In genomic region chr2:27051902-27052645, GRCh38 we compare ENCODE assay signal across 1 cellular context.
TF ChIP-seq lines count a peak whose summit lies in the region.

No MANE protein-coding gene starts in this region.

TF ChIP-seq in HepG2, 621 proteins besides CTCF, POLR2A, EP300 and RAD21 (continued from another document and continues in another):
- TF ChIP-seq MLXIP (CRISPR knock-in tag; IDR thresholded peaks at IDR 0.05; ENCODE audit: borderline replicate concordance) = no peak
- TF ChIP-seq PCBP1 (IDR thresholded peaks at IDR 0.05; ENCODE audit: borderline replicate concordance, low read depth, low read length) = 0 out of 2 replicates have a peak, but pooled peaks have one; percentile 5
- no peak for TF ChIP-seq ZFP37 (CRISPR knock-in tag; IDR thresholded peaks at IDR 0.05; ENCODE audit: borderline replicate concordance)
- TF ChIP-seq SOX13 (IDR thresholded peaks at IDR 0.05) = no peak
- TF ChIP-seq SOX13 (CRISPR knock-in tag; conservative IDR thresholded peaks at IDR 0.05 in 1 of 2, IDR thresholded peaks at IDR 0.05 in 1 of 2) = no peak
- 0 out of 2 replicates have a peak, but pooled peaks have one; percentile 69 for TF ChIP-seq ZNF850 (CRISPR knock-in tag; conservative IDR thresholded peaks at IDR 0.05)
- TF ChIP-seq ZBTB49 (CRISPR knock-in tag; IDR thresholded peaks at IDR 0.05; ENCODE audit: borderline replicate concordance) = no peak
- TF ChIP-seq TEF (CRISPR knock-in tag; IDR thresholded peaks at IDR 0.05) = no peak
- TF ChIP-seq KDM5A (IDR thresholded peaks at IDR 0.05; ENCODE audit: borderline replicate concordance, low read length) = peak; percentile 88
- no peak for TF ChIP-seq TMF1 (CRISPR knock-in tag; IDR thresholded peaks at IDR 0.05; ENCODE audit: low read depth)
- no peak for TF ChIP-seq TRIM24 (CRISPR knock-in tag; IDR thresholded peaks at IDR 0.05)
- TF ChIP-seq ZFY (CRISPR knock-in tag; IDR thresholded peaks at IDR 0.05) = no peak
- TF ChIP-seq MIER3 (CRISPR knock-in tag; IDR thresholded peaks at IDR 0.05; ENCODE audit: borderline replicate concordance) = no peak
- TF ChIP-seq ZNF136 (CRISPR knock-in tag; IDR thresholded peaks at IDR 0.05; ENCODE audit: low read depth) = no peak
- no peak for TF ChIP-seq LBX2 (CRISPR knock-in tag; IDR thresholded peaks at IDR 0.05; ENCODE audit: borderline replicate concordance)
- TF ChIP-seq ASH2L (IDR thresholded peaks at IDR 0.05; ENCODE audit: insufficient read length, low read depth, low read length) = no peak
- TF ChIP-seq REPIN1 (CRISPR knock-in tag; IDR thresholded peaks at IDR 0.05; ENCODE audit: borderline replicate concordance, low read depth) = no peak
- no peak for TF ChIP-seq GLMP (CRISPR knock-in tag; IDR thresholded peaks at IDR 0.05; ENCODE audit: borderline replicate concordance)
- TF ChIP-seq CREBL2 (CRISPR knock-in tag; IDR thresholded peaks at IDR 0.05; ENCODE audit: borderline replicate concordance) = no peak
- peak; percentile 87 for TF ChIP-seq AGO2 (optimal IDR thresholded peaks at IDR 0.05; ENCODE audit: low read depth, low read length)
- TF ChIP-seq ZBTB20 (CRISPR knock-in tag; IDR thresholded peaks at IDR 0.05; ENCODE audit: borderline replicate concordance, low read depth) = no peak
- no peak for TF ChIP-seq ARID2 (CRISPR knock-in tag; IDR thresholded peaks at IDR 0.05; ENCODE audit: borderline replicate concordance)
- no peak for TF ChIP-seq ZC3H13 (CRISPR knock-in tag; IDR thresholded peaks at IDR 0.05)
- TF ChIP-seq CENPBD1 (CRISPR knock-in tag; IDR thresholded peaks at IDR 0.05; ENCODE audit: borderline replicate concordance, low read depth) = no peak
- 0 out of 2 replicates have a peak, but pooled peaks have one; percentile 47 for TF ChIP-seq ZNF253 (CRISPR knock-in tag; IDR thresholded peaks at IDR 0.05; ENCODE audit: borderline replicate concordance)
- TF ChIP-seq ZNF619 (CRISPR knock-in tag; IDR thresholded peaks at IDR 0.05) = no peak
- TF ChIP-seq ZNF335 (CRISPR knock-in tag; IDR thresholded peaks at IDR 0.05) = no peak
- no peak for TF ChIP-seq NFYB (CRISPR knock-in tag; IDR thresholded peaks at IDR 0.05)
- TF ChIP-seq ZNF431 (CRISPR knock-in tag; IDR thresholded peaks at IDR 0.05; ENCODE audit: borderline replicate concordance, low read depth) = no peak
- TF ChIP-seq RBAK (CRISPR knock-in tag; IDR thresholded peaks at IDR 0.05) = no peak
- TF ChIP-seq MAZ (IDR thresholded peaks at IDR 0.05; ENCODE audit: borderline replicate concordance, low read depth, low read length) = no peak
- no peak for TF ChIP-seq MAZ (CRISPR knock-in tag; IDR thresholded peaks at IDR 0.05; ENCODE audit: low read depth)
- no peak for TF ChIP-seq GPN1 (CRISPR knock-in tag; IDR thresholded peaks at IDR 0.05; ENCODE audit: borderline replicate concordance)
- TF ChIP-seq TCF7L2 (IDR thresholded peaks at IDR 0.05; ENCODE audit: low read depth, low read length) = no peak
- peak; percentile 60; the same call in 1 of the 2 replicates for TF ChIP-seq ZBTB7A (CRISPR knock-in tag; IDR thresholded peaks at IDR 0.05)
- 0 out of 2 replicates have a peak, but pooled peaks have one; percentile 1 for TF ChIP-seq THAP9 (CRISPR knock-in tag; IDR thresholded peaks at IDR 0.05; ENCODE audit: borderline replicate concordance)
- TF ChIP-seq ZNF484 (CRISPR knock-in tag; IDR thresholded peaks at IDR 0.05; ENCODE audit: borderline replicate concordance, low read depth) = no peak
- no peak for TF ChIP-seq ZNF276 (CRISPR knock-in tag; IDR thresholded peaks at IDR 0.05; ENCODE audit: low read depth)
- TF ChIP-seq ZMYM3 (CRISPR knock-in tag; IDR thresholded peaks at IDR 0.05) = no peak
- TF ChIP-seq NR2F2 (IDR thresholded peaks at IDR 0.05; ENCODE audit: borderline replicate concordance, low read depth) = no peak
- no peak for TF ChIP-seq ZNF589 (CRISPR knock-in tag; conservative IDR thresholded peaks at IDR 0.05)
- no peak for TF ChIP-seq ZNF264 (CRISPR knock-in tag; IDR thresholded peaks at IDR 0.05)
- peak; percentile 11 for TF ChIP-seq AGO1 (IDR thresholded peaks at IDR 0.05; ENCODE audit: low read depth, low read length, poor library complexity, severe bottlenecking)
- no peak for TF ChIP-seq ZNF331 (CRISPR knock-in tag; IDR thresholded peaks at IDR 0.05)
- peak; percentile 31; the same call in 1 of the 2 replicates for TF ChIP-seq ZNF687 (CRISPR knock-in tag; IDR thresholded peaks at IDR 0.05)
- TF ChIP-seq KDM5B (CRISPR knock-in tag; IDR thresholded peaks at IDR 0.05; ENCODE audit: borderline replicate concordance) = 0 out of 2 replicates have a peak, but pooled peaks have one; percentile 5
- TF ChIP-seq ZNF841 (CRISPR knock-in tag; IDR thresholded peaks at IDR 0.05; ENCODE audit: borderline replicate concordance) = no peak
- TF ChIP-seq THYN1 (CRISPR knock-in tag; IDR thresholded peaks at IDR 0.05; ENCODE audit: borderline replicate concordance, low read depth) = no peak
- no peak for TF ChIP-seq NFE2 (CRISPR knock-in tag; IDR thresholded peaks at IDR 0.05)
- TF ChIP-seq CHD4 (IDR thresholded peaks at IDR 0.05; ENCODE audit: borderline replicate concordance, low read length) = no peak
- no peak for TF ChIP-seq ZNF644 (CRISPR knock-in tag; IDR thresholded peaks at IDR 0.05; ENCODE audit: low read depth)
- peak; percentile 38; the same call in 1 of the 2 replicates for TF ChIP-seq ZNF572 (CRISPR knock-in tag; IDR thresholded peaks at IDR 0.05)
- no peak for TF ChIP-seq ZNF746 (CRISPR knock-in tag; IDR thresholded peaks at IDR 0.05)
